In genomic region chrX:79235899-79236298, GRCh38 we compare ENCODE assay signal across 21 cellular contexts.
DNase-seq lines count a peak whose midpoint lies in the region; ATAC-seq and TF ChIP-seq lines count a peak whose summit lies in the region.
"Had no signal": no experiment of that assay in that cellular context is flagged by ENCODE, and none has a peak within 500 bp of the region (broad histone marks: within the 10 kb centered on the region; RNA-seq: fewer than 3 reads in every experiment).

No MANE protein-coding gene starts in this region.

- H3K27ac ChIP-seq in naive thymus-derived CD4-positive, alpha-beta T cell (ENCODE audit: low read depth, low read length) = no peak overlapping the region
- H3K27ac ChIP-seq: Peyer's patch, SJSA1 had no signal

- no peak overlapping the region for H3K4me3 ChIP-seq in naive thymus-derived CD4-positive, alpha-beta T cell (ENCODE audit: low read length)
- H3K4me3 ChIP-seq: Peyer's patch, SJSA1 had no signal

- H3K27ac Mint-ChIP-seq in natural killer cell treated with Interleukin-12 subunit alpha and Interleukin-12 subunit beta and Interleukin-15 and Interleukin-18, amount 100 ng/mL, for 72 hours = peak overlapping the region in 1 of 2 donors; percentile 28
- peak overlapping the region in 1 of 2 donors; percentile 29 for H3K27ac Mint-ChIP-seq in natural killer cell
- peak overlapping the region; percentile 30 for H3K27ac Mint-ChIP-seq in activated B cell treated with CpG ODN at 0.5 μM for 24 hours
- peak overlapping the region in 7 of 9 donors; percentile 9 to 64 (median 49) for H3K27ac Mint-ChIP-seq in naive thymus-derived CD4-positive, alpha-beta T cell
- H3K27ac Mint-ChIP-seq: H9 had no signal

- peaks cover 13% of the 10 kb centered on the region in 2 donors for H3K4me1 ChIP-seq in naive thymus-derived CD4-positive, alpha-beta T cell (ENCODE audit: control insufficient read depth in 2 of 2, insufficient read depth in 2 of 2, low read length in 2 of 2)
- H3K4me1 ChIP-seq: Caco-2, Peyer's patch, SJSA1 had no signal

- peak overlapping the region; percentile 4 for H3K4me3 Mint-ChIP-seq in natural killer cell treated with Interleukin-12 subunit alpha and Interleukin-12 subunit beta and Interleukin-15 and Interleukin-18, amount 100 ng/mL, for 72 hours
- no peak overlapping the region for H3K4me3 Mint-ChIP-seq in natural killer cell
- no peak overlapping the region for H3K4me3 Mint-ChIP-seq in activated B cell treated with CpG ODN at 0.5 μM for 24 hours
- peak overlapping the region in 1 of 10 donors; percentile 16 for H3K4me3 Mint-ChIP-seq in naive thymus-derived CD4-positive, alpha-beta T cell
- H3K4me3 Mint-ChIP-seq: H9 had no signal

- CTCF ChIA-PET in activated B cell treated with CpG ODN at 0.5 μM for 24 hours (lab: Charles Lee) = no interaction called here
- CTCF ChIA-PET in naive thymus-derived CD4-positive, alpha-beta T cell (lab: Charles Lee) = interaction anchor here (0.6 kb wide), 1 partner anchor 119 kb away, joined by 3 read pairs; no protein-coding TSS in a partner anchor

- intact Hi-C loops in natural killer cell (cut with micrococcal nuclease) (no loop called here), activated B cell treated with CpG ODN at 0.5 μM for 24 hours (cut with micrococcal nuclease) (no loop called here)
- intact Hi-C loops in naive thymus-derived CD4-positive, alpha-beta T cell (cut with micrococcal nuclease) = loop anchor here in 1 of 2 donors (2.0 kb wide), 1 partner anchor 15 kb away; no protein-coding TSS in a partner anchor

- no peaks in the 10 kb centered on the region for H3K27me3 ChIP-seq in naive thymus-derived CD4-positive, alpha-beta T cell (ENCODE audit: control insufficient read depth in 2 of 2, insufficient read depth in 2 of 2, low read length in 2 of 2)
- H3K27me3 ChIP-seq: Peyer's patch, SJSA1 had no signal

- no peak for DNase-seq in natural killer cell treated with Interleukin-12 subunit alpha and Interleukin-12 subunit beta and Interleukin-15 and Interleukin-18, amount 100 ng/mL, for 72 hours (ENCODE audit: low spot score)
- no peak for DNase-seq in natural killer cell
- no peak for DNase-seq in activated B cell treated with CpG ODN at 0.5 μM for 24 hours
- no peak for DNase-seq in naive thymus-derived CD4-positive, alpha-beta T cell
- DNase-seq: ACHN, C1 segment of cervical spinal cord, Caco-2, H9, Kasumi-1, MM.1S, NCI-H1092, NCI-H1436 treated with DMSO at 0.1 percent for 48 hours, NCI-H2029, NCI-H2171, NCI-H446, NCI-H69, Peyer's patch had no signal

- peaks cover 17 to 22% of the 10 kb centered on the region in 2 donors for H3K4me1 Mint-ChIP-seq in natural killer cell treated with Interleukin-12 subunit alpha and Interleukin-12 subunit beta and Interleukin-15 and Interleukin-18, amount 100 ng/mL, for 72 hours (ENCODE audit: low read depth in 2 of 2)
- H3K4me1 Mint-ChIP-seq in natural killer cell (peaks cover 23 to 35% of the 10 kb centered on the region in 2 donors), activated B cell treated with CpG ODN at 0.5 μM for 24 hours (peaks cover 15% of the 10 kb centered on the region)
- peaks cover 8 to 58% (median 27%) of the 10 kb centered on the region in 7 donors for H3K4me1 Mint-ChIP-seq in naive thymus-derived CD4-positive, alpha-beta T cell
- H3K4me1 Mint-ChIP-seq: H9 had no signal

- TF ChIP-seq CTCF in natural killer cell (IDR thresholded peaks at IDR 0.05) (no peak), activated B cell treated with CpG ODN at 0.5 μM for 24 hours (IDR thresholded peaks at IDR 0.05) (no peak)

- H3K36me3 ChIP-seq in naive thymus-derived CD4-positive, alpha-beta T cell (ENCODE audit: control insufficient read depth in 2 of 3, insufficient read depth in 3 of 3, low read length in 3 of 3) = no peaks in the 10 kb centered on the region
- H3K36me3 ChIP-seq: Peyer's patch, SJSA1 had no signal

- no peak for ATAC-seq in natural killer cell treated with Interleukin-12 subunit alpha and Interleukin-12 subunit beta and Interleukin-15 and Interleukin-18, amount 100 ng/mL, for 72 hours
- no peak for ATAC-seq in natural killer cell
- ATAC-seq in activated B cell treated with CpG ODN at 0.5 μM for 24 hours (ENCODE audit: low read depth) = no peak
- ATAC-seq in naive thymus-derived CD4-positive, alpha-beta T cell = no peak
- no peak for ATAC-seq in GM18868 (IDR thresholded peaks at IDR 0.05; ENCODE audit: unreplicated experiment)
- ATAC-seq in GM21447 (IDR thresholded peaks at IDR 0.05; ENCODE audit: unreplicated experiment) = no peak
- no peak for ATAC-seq in HG02763 (IDR thresholded peaks at IDR 0.05; ENCODE audit: unreplicated experiment)

- H3K9me3 Mint-ChIP-seq in natural killer cell treated with Interleukin-12 subunit alpha and Interleukin-12 subunit beta and Interleukin-15 and Interleukin-18, amount 100 ng/mL, for 72 hours = no peaks in the 10 kb centered on the region
- H3K9me3 Mint-ChIP-seq in natural killer cell (no peaks in the 10 kb centered on the region), activated B cell treated with CpG ODN at 0.5 μM for 24 hours (no peaks in the 10 kb centered on the region)
- H3K9me3 Mint-ChIP-seq in naive thymus-derived CD4-positive, alpha-beta T cell = peaks cover 0 to 12% (median 0%) of the 10 kb centered on the region in 11 donors

- POLR2A ChIA-PET in activated B cell treated with CpG ODN at 0.5 μM for 24 hours (lab: Charles Lee) = no interaction called here
- POLR2A ChIA-PET in naive thymus-derived CD4-positive, alpha-beta T cell (lab: Charles Lee) = no interaction called here

- peaks cover 22% of the 10 kb centered on the region for H3K36me3 Mint-ChIP-seq in natural killer cell treated with Interleukin-12 subunit alpha and Interleukin-12 subunit beta and Interleukin-15 and Interleukin-18, amount 100 ng/mL, for 72 hours
- peaks cover 7% of the 10 kb centered on the region for H3K36me3 Mint-ChIP-seq in natural killer cell
- H3K36me3 Mint-ChIP-seq in activated B cell treated with CpG ODN at 0.5 μM for 24 hours (ENCODE audit: low read depth) = peaks cover 8% of the 10 kb centered on the region
- H3K36me3 Mint-ChIP-seq in naive thymus-derived CD4-positive, alpha-beta T cell = peaks cover 0 to 67% (median 24%) of the 10 kb centered on the region in 5 donors

- H3K27me3 Mint-ChIP-seq in natural killer cell treated with Interleukin-12 subunit alpha and Interleukin-12 subunit beta and Interleukin-15 and Interleukin-18, amount 100 ng/mL, for 72 hours = peaks cover 0 to 3% of the 10 kb centered on the region in 2 donors
- H3K27me3 Mint-ChIP-seq in natural killer cell (ENCODE audit: low read depth in 2 of 2) (peaks cover 0 to 6% of the 10 kb centered on the region in 2 donors), activated B cell treated with CpG ODN at 0.5 μM for 24 hours (no peaks in the 10 kb centered on the region)
- H3K27me3 Mint-ChIP-seq in naive thymus-derived CD4-positive, alpha-beta T cell = no peaks in the 10 kb centered on the region

- no peaks in the 10 kb centered on the region for H3K9me3 ChIP-seq in naive thymus-derived CD4-positive, alpha-beta T cell (ENCODE audit: control insufficient read depth in 2 of 3, low read length in 3 of 3)
- H3K9me3 ChIP-seq: Caco-2, Peyer's patch, SJSA1 had no signal
